In the genomic region with DNA sequence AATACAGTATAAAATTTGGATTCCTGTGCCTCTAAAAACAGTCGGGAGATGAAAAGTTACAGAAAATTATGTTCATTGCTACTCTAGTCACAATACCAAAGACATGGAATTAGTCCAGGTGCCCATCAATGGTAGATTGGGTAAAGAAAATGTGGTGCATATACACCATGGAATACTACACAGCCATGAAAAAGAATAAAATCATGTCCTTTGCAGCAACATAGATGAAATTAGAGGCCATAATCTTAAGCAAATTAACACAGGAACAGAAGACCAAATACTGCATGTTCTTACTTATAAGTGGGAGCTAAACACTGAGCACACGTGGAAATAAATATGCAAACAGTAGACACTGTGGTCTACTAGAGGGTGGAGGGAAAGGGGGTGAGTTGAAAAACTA, we compare ENCODE assay signal across 1 cellular context.
A peak's percentile ranks its signal among the peaks of the same experiment; 100 is the strongest.
TF ChIP-seq lines count a peak whose summit lies in the region.

No MANE protein-coding gene starts in this region.

TF ChIP-seq in K562, 482 proteins besides CTCF, POLR2A, EP300 and RAD21 (continued from another document):
- TF ChIP-seq CHAMP1 (IDR thresholded peaks at IDR 0.05), result peak; percentile 92
- TF ChIP-seq ZNF311 (CRISPR knock-in tag; IDR thresholded peaks at IDR 0.05), result 0 out of 2 replicates have a peak, but pooled peaks have one; percentile 9
- TF ChIP-seq ZNF583 (CRISPR knock-in tag; IDR thresholded peaks at IDR 0.05), result no peak
- no peak for TF ChIP-seq ZNF408 (CRISPR knock-in tag; IDR thresholded peaks at IDR 0.05; ENCODE audit: low read depth)
- peak in 1 of 2 experiments; percentile 56; a peak in 1 of 3 replicates for TF ChIP-seq CBX3 (IDR thresholded peaks at IDR 0.05; ENCODE audit: borderline replicate concordance in 1 of 2, low read length in 2 of 2)
- TF ChIP-seq PHF20 (IDR thresholded peaks at IDR 0.05; ENCODE audit: partially characterized antibody), result peak; percentile 68
TF ChIP-seq in K562: peak in this region for 10.
